8 cellular contexts compared by ENCODE assay signal in the genomic region with DNA sequence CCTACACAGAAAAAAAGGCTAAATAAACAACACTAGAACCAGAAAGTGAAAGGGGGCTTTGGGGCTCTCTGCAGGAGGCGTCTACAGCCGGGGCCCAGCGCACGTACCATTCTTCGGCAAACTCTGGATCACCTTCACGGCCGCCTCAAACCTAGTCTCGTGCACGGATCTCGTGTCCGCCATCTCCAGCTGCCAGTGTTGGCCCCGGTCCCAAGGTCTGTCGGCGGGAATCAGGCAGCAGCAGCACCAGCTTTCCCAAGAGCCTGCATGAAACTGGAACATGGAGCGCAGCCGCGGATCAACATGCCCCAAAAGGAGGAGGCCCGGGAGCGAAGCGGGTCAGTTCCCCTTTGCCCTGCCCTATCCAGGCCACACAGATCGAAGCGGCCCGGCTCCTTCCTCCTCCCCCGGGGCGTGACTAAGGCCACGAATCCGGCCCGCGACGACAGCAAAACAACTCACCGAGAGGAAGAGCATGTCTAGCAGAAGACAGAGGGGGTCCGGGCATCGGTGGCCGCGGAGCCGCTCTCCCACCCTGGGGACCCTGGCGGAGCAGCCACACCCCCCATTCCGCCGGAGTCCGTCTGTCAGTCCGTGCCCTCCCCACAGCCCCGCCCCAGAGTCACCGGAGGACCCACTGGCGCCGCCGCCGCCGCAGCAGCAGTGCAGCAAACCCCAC.
DNase-seq lines count a peak whose midpoint lies in the region; ATAC-seq and TF ChIP-seq lines count a peak whose summit lies in the region.

ACBD5 (minus strand) TSS at position 586 of the 679 bp plus-strand sequence; CDS start at position 477, 109 bp downstream.

- peak; percentile 26 for ATAC-seq in GM18861 (IDR thresholded peaks at IDR 0.05; ENCODE audit: unreplicated experiment)
- ATAC-seq in HG03095 (IDR thresholded peaks at IDR 0.05; ENCODE audit: unreplicated experiment), result peak; percentile 45
- peak; percentile 47 to 53 for ATAC-seq in activated CD4-positive, CD25-positive, alpha-beta regulatory T cell treated with anti-CD3 and anti-CD28 coated beads, Interleukin-2, amount 50 U/mL, for 24 hours
- ATAC-seq in central memory CD8-positive, alpha-beta T cell (replicated peaks; ENCODE audit: extremely low read depth, poor library complexity, severe bottlenecking), result peak; percentile 25

- H3K4me3 Mint-ChIP-seq in central memory CD8-positive, alpha-beta T cell, result peak within 1 kb of the TSS; percentile 77

- no peaks in the 10 kb centered on the region for H3K9me3 Mint-ChIP-seq in central memory CD8-positive, alpha-beta T cell

- CTCF ChIA-PET in AG04449 (lab: Yijun Ruan, JAX), result interaction anchor here (0.7 to 2.1 kb wide), 5 partner anchors 10 to 20 kb away, joined by 3 to 18 read pairs (median 3); no protein-coding TSS in a partner anchor

- H3K4me3 ChIP-seq in AG04449 (ENCODE audit: low read depth, low read length), result peak within 1 kb of the TSS; percentile 77

- peak within 1 kb of the TSS; percentile 95 for H3K27ac Mint-ChIP-seq in central memory CD8-positive, alpha-beta T cell (ENCODE audit: low read depth)

- DNase-seq in AG04449 (ENCODE audit: low read depth, low spot score) (no peak), NCI-H226 (peak; percentile 74), iris pigment epithelial cell (ENCODE audit: low read depth) (peak; percentile 72)
- DNase-seq in central memory CD8-positive, alpha-beta T cell (ENCODE audit: low spot score in 2 of 2), result peak; percentile 40 to 45
- DNase-seq in stimulated activated CD4-positive, alpha-beta T cell treated with anti-CD3 and anti-CD28 coated beads, Interleukin-12 subunit alpha, Interleukin-12 subunit beta, amount 100 ng/mL, for 24 hours (ENCODE audit: low read depth in 2 of 2), result peak; percentile 59 to 79

- H3K4me1 Mint-ChIP-seq in central memory CD8-positive, alpha-beta T cell, result peaks cover 39% of the 10 kb centered on the region

- POLR2A ChIA-PET in AG04449 (lab: Yijun Ruan, JAX), result no interaction called here

- peaks cover 38% of the 10 kb centered on the region for H3K36me3 Mint-ChIP-seq in central memory CD8-positive, alpha-beta T cell (ENCODE audit: insufficient read depth)

- no peak for TF ChIP-seq CTCF in AG04449 (IDR thresholded peaks at IDR 0.05; ENCODE audit: insufficient read depth, low read length, missing control alignments)

- H3K27me3 Mint-ChIP-seq in central memory CD8-positive, alpha-beta T cell, result no peaks in the 10 kb centered on the region
